Comparison of ENCODE assay signal across 27 cellular contexts in the genomic region with DNA sequence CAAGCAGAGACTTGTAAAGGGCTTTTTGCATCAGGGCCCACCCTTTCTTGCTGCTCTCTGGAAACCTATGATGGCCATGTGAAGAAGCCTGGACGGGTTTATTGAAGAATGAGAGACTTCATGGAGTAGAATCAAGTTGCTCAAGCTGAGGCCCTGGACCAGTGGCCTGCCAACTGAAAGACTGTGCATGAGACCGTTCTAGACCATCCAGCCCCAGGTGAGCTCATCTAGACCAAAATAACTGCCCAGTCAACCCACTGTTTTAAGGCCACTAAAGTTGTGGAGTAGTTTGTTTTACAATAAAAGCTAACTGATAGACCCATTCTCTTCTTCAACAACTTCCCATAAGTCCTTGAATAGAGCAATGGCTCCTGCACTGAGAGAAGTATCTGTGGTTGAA. TPM values are rescaled to one million over a fixed set of nuclear protein-coding genes. Genes with fewer than 3 reads are reported as not detected.
A peak's percentile ranks its signal among the peaks of the same experiment; 100 is the strongest.
DNase-seq lines count a peak whose midpoint lies in the region; ATAC-seq, FAIRE-seq and TF ChIP-seq lines count a peak whose summit lies in the region.
"Had no signal": no experiment of that assay in that cellular context is flagged by ENCODE, and none has a peak within 500 bp of the region (broad histone marks: within the 10 kb centered on the region; RNA-seq: fewer than 3 reads in every experiment).

No MANE protein-coding gene starts in this region.

- 48 to 73% (median 56%) methylated on average over 2 of the region's 2 CpGs for WGBS in psoas muscle, 3 donors

- H3K4me3 ChIP-seq in Karpas-422 (ENCODE audit: low read length), result no peak overlapping the region
- no peak overlapping the region for H3K4me3 ChIP-seq in astrocyte (ENCODE audit: insufficient read depth, low read depth, low read length)
- H3K4me3 ChIP-seq in psoas muscle, result no peak overlapping the region
- H3K4me3 ChIP-seq in colonic mucosa, result no peak overlapping the region
- H3K4me3 ChIP-seq: BLaER1, GM12878 had no signal

- no peak overlapping the region for H3K4me3 Mint-ChIP-seq in astrocyte (ENCODE audit: unreplicated experiment)
- H3K4me3 Mint-ChIP-seq in activated CD4-positive, alpha-beta T cell treated with anti-CD3 and anti-CD28 coated beads, Interleukin-2, amount 10 ng/mL, durations not matched to agents 7 days and 5 days, result no peak overlapping the region
- H3K4me3 Mint-ChIP-seq: CD14-positive monocyte; CD4-positive, alpha-beta memory T cell; CD4-positive, CD25-positive, alpha-beta regulatory T cell; CD8-positive, alpha-beta memory T cell had no signal

- H3K9me2 ChIP-seq in Karpas-422 (replicated peaks; ENCODE audit: insufficient read depth, low read length), result no peaks in the 10 kb centered on the region

- POLR2A ChIA-PET in activated CD4-positive, alpha-beta T cell treated with anti-CD3 and anti-CD28 coated beads, Interleukin-2, amount 10 ng/mL, durations not matched to agents 7 days and 5 days (lab: Charles Lee), result no interaction called here

- no peak for FAIRE-seq in astrocyte (lab: Jason Lieb, UNC)
- FAIRE-seq: A204.1, GM12878, GM12892, GM18507 had no signal

- H3K27ac Mint-ChIP-seq in astrocyte (ENCODE audit: unreplicated experiment), result peak overlapping the region; percentile 77
- H3K27ac Mint-ChIP-seq in activated CD4-positive, alpha-beta T cell treated with anti-CD3 and anti-CD28 coated beads, Interleukin-2, amount 10 ng/mL, durations not matched to agents 7 days and 5 days, result no peak overlapping the region
- H3K27ac Mint-ChIP-seq: CD14-positive monocyte; CD4-positive, alpha-beta memory T cell; CD4-positive, CD25-positive, alpha-beta regulatory T cell; CD8-positive, alpha-beta memory T cell had no signal

- H3K4me2 ChIP-seq in Karpas-422 (ENCODE audit: low read depth, low read length, poor library complexity, severe bottlenecking), result no peak overlapping the region
- H3K4me2 ChIP-seq in astrocyte (ENCODE audit: low read length), result no peak overlapping the region
- H3K4me2 ChIP-seq: BLaER1 had no signal

- H3K9me3 ChIP-seq in Karpas-422 (ENCODE audit: low read length) (no peaks in the 10 kb centered on the region), astrocyte (ENCODE audit: insufficient read depth, low read depth, low read length) (no peaks in the 10 kb centered on the region), psoas muscle (no peaks in the 10 kb centered on the region), colonic mucosa (no peaks in the 10 kb centered on the region)
- H3K9me3 ChIP-seq: BE2C, BLaER1 had no signal

- DNase-seq in Karpas-422, result peak; percentile 24
- DNase-seq in astrocyte (ENCODE audit: low read depth), result no peak
- no peak for DNase-seq in psoas muscle
- DNase-seq in activated CD4-positive, alpha-beta T cell treated with anti-CD3 and anti-CD28 coated beads, Interleukin-2, amount 10 ng/mL, durations not matched to agents 7 days and 5 days, result no peak
- DNase-seq in colonic mucosa, result no peak
- no peak for DNase-seq in HUDEP-2 (lab: John Stamatoyannopoulos, UW; ENCODE audit: unreplicated experiment in 76 of 76)
- DNase-seq: 8988T; ACHN; BE2C; C1 segment of cervical spinal cord; CD4-positive, alpha-beta memory T cell; CD4-positive, CD25-positive, alpha-beta regulatory T cell; CD8-positive, alpha-beta memory T cell; COR-L47; DMS 273 treated with DMSO at 0.1 percent for 48 hours; DMS153; DMS53; DMS79; DND-41; EL; GDM1 had no signal

- no peaks in the 10 kb centered on the region for H3K27me3 ChIP-seq in Karpas-422 (ENCODE audit: low read length)
- no peaks in the 10 kb centered on the region for H3K27me3 ChIP-seq in astrocyte (ENCODE audit: insufficient read depth, low read length)
- H3K27me3 ChIP-seq in psoas muscle (ENCODE audit: insufficient read depth in 3 of 3, low read length in 2 of 3), result no peaks in the 10 kb centered on the region
- no peaks in the 10 kb centered on the region for H3K27me3 ChIP-seq in colonic mucosa
- H3K27me3 ChIP-seq: BE2C, BLaER1 had no signal

- H3K4me1 Mint-ChIP-seq in astrocyte (ENCODE audit: low read depth, unreplicated experiment), result peaks cover 11% of the 10 kb centered on the region
- no peaks in the 10 kb centered on the region for H3K4me1 Mint-ChIP-seq in activated CD4-positive, alpha-beta T cell treated with anti-CD3 and anti-CD28 coated beads, Interleukin-2, amount 10 ng/mL, durations not matched to agents 7 days and 5 days
- H3K4me1 Mint-ChIP-seq: CD4-positive, CD25-positive, alpha-beta regulatory T cell; CD8-positive, alpha-beta memory T cell had no signal

- H3K27ac ChIP-seq in Karpas-422 (ENCODE audit: low read length) (no peak overlapping the region), astrocyte (ENCODE audit: low read depth, low read length) (no peak overlapping the region), psoas muscle (no peak overlapping the region), colonic mucosa (no peak overlapping the region)
- H3K27ac ChIP-seq: BLaER1 had no signal

- intact Hi-C loops in psoas muscle (cut with DNase I) (no loop called here), colonic mucosa (cut with DNase I) (no loop called here)

- H3K36me3 Mint-ChIP-seq in astrocyte (ENCODE audit: low read depth, unreplicated experiment), result no peaks in the 10 kb centered on the region
- no peaks in the 10 kb centered on the region for H3K36me3 Mint-ChIP-seq in activated CD4-positive, alpha-beta T cell treated with anti-CD3 and anti-CD28 coated beads, Interleukin-2, amount 10 ng/mL, durations not matched to agents 7 days and 5 days (ENCODE audit: low read depth)
- H3K36me3 Mint-ChIP-seq: CD14-positive monocyte; CD4-positive, alpha-beta memory T cell; CD4-positive, CD25-positive, alpha-beta regulatory T cell; CD8-positive, alpha-beta memory T cell had no signal

- ATAC-seq in psoas muscle, result peak; percentile 69 to 89 (median 80)
- ATAC-seq: GM12878 had no signal

- H3K4me1 ChIP-seq in Karpas-422 (ENCODE audit: low read length) (no peaks in the 10 kb centered on the region), astrocyte (ENCODE audit: insufficient read depth, low read length) (no peaks in the 10 kb centered on the region), psoas muscle (peaks cover 3% of the 10 kb centered on the region), colonic mucosa (no peaks in the 10 kb centered on the region)

- H3K9me3 Mint-ChIP-seq in astrocyte (ENCODE audit: unreplicated experiment), result peaks cover 2% of the 10 kb centered on the region
- H3K9me3 Mint-ChIP-seq in activated CD4-positive, alpha-beta T cell treated with anti-CD3 and anti-CD28 coated beads, Interleukin-2, amount 10 ng/mL, durations not matched to agents 7 days and 5 days, result no peaks in the 10 kb centered on the region
- H3K9me3 Mint-ChIP-seq: CD14-positive monocyte; CD8-positive, alpha-beta memory T cell had no signal

- TF ChIP-seq CTCF in astrocyte (IDR thresholded peaks at IDR 0.05; ENCODE audit: insufficient read depth, low read depth, low read length) (no peak), psoas muscle (IDR thresholded peaks at IDR 0.05) (no peak), colonic mucosa (IDR thresholded peaks at IDR 0.05) (no peak)

- H4K20me1 ChIP-seq in Karpas-422 (ENCODE audit: insufficient read depth, low read depth, low read length) (no peaks in the 10 kb centered on the region), astrocyte (ENCODE audit: insufficient read depth, low read length) (no peaks in the 10 kb centered on the region)
- H4K20me1 ChIP-seq: BLaER1 had no signal

- H3K79me2 ChIP-seq in Karpas-422 (ENCODE audit: low read length) (no peaks in the 10 kb centered on the region), astrocyte (ENCODE audit: insufficient read depth, low read length) (no peaks in the 10 kb centered on the region)

- H3K36me3 ChIP-seq in Karpas-422 (ENCODE audit: insufficient read depth, low read length) (no peaks in the 10 kb centered on the region), astrocyte (ENCODE audit: insufficient read depth, low read length) (no peaks in the 10 kb centered on the region), psoas muscle (ENCODE audit: insufficient read depth in 1 of 2, low read depth in 1 of 2) (no peaks in the 10 kb centered on the region), colonic mucosa (no peaks in the 10 kb centered on the region)
- H3K36me3 ChIP-seq: BE2C, BLaER1 had no signal

- CTCF ChIA-PET in activated CD4-positive, alpha-beta T cell treated with anti-CD3 and anti-CD28 coated beads, Interleukin-2, amount 10 ng/mL, durations not matched to agents 7 days and 5 days (lab: Charles Lee), result interaction anchor here (0.6 to 1.1 kb wide), 3 partner anchors 12 to 296 kb away, joined by 3 read pairs; partner anchors contain the start of gene ENAH

- no peak overlapping the region for H3K9ac ChIP-seq in Karpas-422 (ENCODE audit: low read length)
- H3K9ac ChIP-seq in astrocyte (ENCODE audit: low read length), result no peak overlapping the region
- no peak overlapping the region for H3K9ac ChIP-seq in colonic mucosa (ENCODE audit: low read depth in 2 of 2, low read length in 2 of 2)
- H3K9ac ChIP-seq: BLaER1 had no signal

- no peak overlapping the region for H2AFZ ChIP-seq in Karpas-422 (ENCODE audit: low read length)
- H2AFZ ChIP-seq in astrocyte (ENCODE audit: low read depth, low read length), result no peak overlapping the region

- no peaks in the 10 kb centered on the region for H3K27me3 Mint-ChIP-seq in astrocyte (ENCODE audit: low read depth, unreplicated experiment)
- H3K27me3 Mint-ChIP-seq in activated CD4-positive, alpha-beta T cell treated with anti-CD3 and anti-CD28 coated beads, Interleukin-2, amount 10 ng/mL, durations not matched to agents 7 days and 5 days, result peaks cover 4% of the 10 kb centered on the region

RNA-seq across cellular contexts. Expression of gene ENAH, which starts 11.8 kb away (rescaled TPM):
- total RNA-seq in Karpas-422 (2014; rRNA removed; shearing (Covaris generic); ENCODE audit: low replicate concordance), result 0.07 TPM in 1 of 2 replicates, not detected in the other
- total RNA-seq in astrocyte (749 and 829 TPM in 2 replicates), psoas muscle (100 to 1,000 TPM; 119 to 262 (median 177) TPM), colonic mucosa (10 to 100 TPM; 43.5 to 63.7 TPM)
- 10 to 100 TPM; 17.1 to 76.4 (median 38.8) TPM for polyA plus RNA-seq in psoas muscle
- not detected for total RNA-seq in activated CD4-positive, alpha-beta T cell treated with anti-CD3 and anti-CD28 coated beads, Interleukin-2, amount 10 ng/mL, durations not matched to agents 7 days and 5 days
- total RNA-seq: CD4-positive, CD25-positive, alpha-beta regulatory T cell had no signal
- polyA plus RNA-seq: CD14-positive monocyte; CD4-positive, alpha-beta memory T cell; CD8-positive, alpha-beta memory T cell had no signal

Comparison
In these comparisons a context has a peak if more than half of its experiments do, and no peak if none do; other contexts are left out.
1. RNA of gene ENAH, which starts 11.8 kb away (total RNA-seq): 749 to 829 TPM in astrocyte, 119 to 262 TPM in psoas muscle and 43.5 to 63.7 TPM in colonic mucosa; not detected in activated CD4-positive, alpha-beta T cell treated with anti-CD3 and anti-CD28 coated beads, Interleukin-2, amount 10 ng/mL, durations not matched to agents 7 days and 5 days and 0.07 TPM in Karpas-422; every median in the first group is over 10 times any median in the second.